In the genomic region with DNA sequence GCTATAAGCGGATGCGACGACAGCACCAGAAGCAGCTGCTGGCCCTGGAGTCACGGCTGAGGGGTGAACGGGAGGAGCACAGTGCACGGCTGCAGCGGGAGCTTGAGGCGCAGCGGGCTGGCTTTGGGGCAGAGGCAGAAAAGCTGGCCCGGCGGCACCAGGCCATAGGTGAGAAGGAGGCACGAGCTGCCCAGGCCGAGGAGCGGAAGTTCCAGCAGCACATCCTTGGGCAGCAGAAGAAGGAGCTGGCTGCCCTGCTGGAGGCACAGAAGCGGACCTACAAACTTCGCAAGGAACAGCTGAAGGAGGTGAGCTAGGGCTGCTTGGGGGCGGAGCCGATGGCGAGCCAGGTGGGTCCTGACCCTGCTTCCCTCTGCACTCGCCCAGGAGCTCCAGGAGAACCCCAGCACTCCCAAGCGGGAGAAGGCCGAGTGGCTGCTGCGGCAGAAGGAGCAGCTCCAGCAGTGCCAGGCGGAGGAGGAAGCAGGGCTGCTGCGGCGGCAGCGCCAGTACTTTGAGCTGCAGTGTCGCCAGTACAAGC, we compare ENCODE assay signal across 16 cellular contexts. TPM values are rescaled to one million over a fixed set of nuclear protein-coding genes. Genes with fewer than 3 reads are reported as not detected.
"Had no signal": no experiment of that assay in that cellular context is flagged by ENCODE, and none has a peak within 500 bp of the region (broad histone marks: within the 10 kb centered on the region; RNA-seq: fewer than 3 reads in every experiment).

No MANE protein-coding gene starts in this region.

- H3K27ac ChIP-seq: heart left ventricle, pancreas, thyroid gland, uterus had no signal

- H3K4me3 ChIP-seq: gastrocnemius medialis, heart left ventricle, pancreas, thyroid gland, uterus had no signal

- ATAC-seq: activated CD4-positive, CD25-positive, alpha-beta regulatory T cell treated with anti-CD3 and anti-CD28 coated beads, Interleukin-2, amount 50 U/mL, for 24 hours; activated naive CD8-positive, alpha-beta T cell treated with anti-CD3 and anti-CD28 coated beads, Interleukin-2, amount 50 U/mL, for 24 hours; activated T-helper 17 cell treated with anti-CD3 and anti-CD28 coated beads, Interleukin-2, amount 50 U/mL, for 72 hours; gastrocnemius medialis; heart left ventricle; left colon; pancreas; stimulated activated naive B cell treated with anti-CD40 and anti-IgM and Interleukin-4, amounts not matched to agents 10 μg/mL and 1 μg/mL and 100 μg/mL, for 72 hours had no signal

- H3K27me3 ChIP-seq: gastrocnemius medialis, heart left ventricle, pancreas, thyroid gland, uterus had no signal

- FAIRE-seq: astrocyte, pancreas had no signal

- H3K4me1 ChIP-seq: pancreas, thyroid gland, uterus had no signal

- DNase-seq: activated naive CD4-positive, alpha-beta T cell treated with Interleukin-2 at 50 U/mL for 16 hours; activated naive CD8-positive, alpha-beta T cell treated with anti-CD3 and anti-CD28 coated beads, Interleukin-2, amount 50 U/mL, for 24 hours; erythroblast; gastrocnemius medialis; left colon; mammary epithelial cell; stimulated activated CD4-positive, alpha-beta T cell treated with anti-CD3 and anti-CD28 coated beads, Interleukin-2, amount 100 ng/mL, for 48 hours; stimulated activated naive B cell treated with anti-CD40 and anti-IgM and Interleukin-4, amounts not matched to agents 10 μg/mL and 1 μg/mL and 100 μg/mL, for 72 hours; thyroid gland; uterus had no signal

- H3K36me3 ChIP-seq: uterus had no signal

- H3K9me3 ChIP-seq: gastrocnemius medialis, heart left ventricle, pancreas, thyroid gland, uterus had no signal

RNA-seq across cellular contexts. Expression of a gene that starts 25.5 kb away (rescaled TPM):
- total RNA-seq: bronchial epithelial cell, gastrocnemius medialis had no signal
